8 cellular contexts compared by ENCODE assay signal in the genomic region with DNA sequence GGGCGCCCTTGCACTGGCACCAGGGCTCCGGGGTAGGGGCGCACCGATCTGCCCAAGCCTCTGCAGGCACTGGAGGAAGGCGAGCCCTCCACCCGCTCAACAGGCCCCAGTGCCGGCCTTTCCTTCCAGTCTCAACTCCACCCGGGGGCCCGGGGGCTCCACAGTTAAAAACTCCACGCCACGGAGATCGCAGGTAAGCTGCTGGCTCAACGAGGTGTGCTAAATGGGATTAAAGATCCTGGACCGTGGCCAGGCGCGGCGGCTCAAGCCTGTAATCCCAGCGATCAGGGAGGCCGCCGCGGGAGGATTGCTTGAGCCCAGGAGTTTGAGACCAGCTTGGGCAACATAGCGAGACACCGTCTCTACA. TPM values are rescaled to one million over a fixed set of nuclear protein-coding genes. Genes with fewer than 3 reads are reported as not detected.
DNase-seq lines count a peak whose midpoint lies in the region; ATAC-seq and TF ChIP-seq lines count a peak whose summit lies in the region.

No MANE protein-coding gene starts in this region.

- H3K9ac ChIP-seq in mucosa of rectum (ENCODE audit: low read depth in 1 of 2, low read length in 2 of 2) = peak overlapping the region; percentile 76 to 86

- H3K9me3 ChIP-seq in mucosa of rectum (ENCODE audit: control insufficient read depth in 2 of 2, low read length in 2 of 2) = no peaks in the 10 kb centered on the region

- no peak for ATAC-seq in GM18520 (IDR thresholded peaks at IDR 0.05; ENCODE audit: unreplicated experiment)

- DNase-seq in Jurkat, Clone E6-1 (ENCODE audit: low read depth, low spot score) = no peak
- DNase-seq in caudate nucleus (lab: John Stamatoyannopoulos, UW) (peak in 1 of 61 donors; percentile 34), NCI-H226 (no peak), DMS 273 (lab: John Stamatoyannopoulos, UW; ENCODE audit: unreplicated experiment) (no peak), amniotic stem cell (lab: John Stamatoyannopoulos, UW) (no peak)

- no peaks in the 10 kb centered on the region for H3K27me3 ChIP-seq in mucosa of rectum (ENCODE audit: control insufficient read depth in 2 of 2, insufficient read depth in 2 of 2, low read length in 2 of 2)

- TF ChIP-seq CTCF in 22Rv1 (IDR thresholded peaks at IDR 0.05) = no peak

- peaks cover 10 to 11% of the 10 kb centered on the region in 2 donors for H3K4me1 ChIP-seq in mucosa of rectum (ENCODE audit: control insufficient read depth in 2 of 2, insufficient read depth in 2 of 2, low read length in 2 of 2)

- H3K36me3 ChIP-seq in mucosa of rectum (ENCODE audit: control insufficient read depth in 2 of 2, insufficient read depth in 2 of 2, low read length in 2 of 2) = peaks cover 3 to 4% of the 10 kb centered on the region in 2 donors

- H3K27ac ChIP-seq in 22Rv1 (peak overlapping the region; percentile 82), caudate nucleus (ENCODE audit: low read depth, low read length) (peak overlapping the region; percentile 31), mucosa of rectum (ENCODE audit: low read depth in 2 of 2, low read length in 2 of 2) (peak overlapping the region in 1 of 2 donors; percentile 83)

- peak overlapping the region; percentile 50 for H3K4me3 ChIP-seq in Jurkat, Clone E6-1 (ENCODE audit: low read length)
- no peak overlapping the region for H3K4me3 ChIP-seq in mucosa of rectum (ENCODE audit: low read length in 2 of 2)

RNA-seq across cellular contexts. Expression of gene HSF2BP, which starts 0.5 kb away (rescaled TPM):
- 4.9 TPM for polyA plus RNA-seq in Jurkat, Clone E6-1 (2012; ENCODE audit: insufficient read depth, insufficient read length)

RNA-seq across cellular contexts. Expression of gene RRP1B, which starts 0.6 kb away (rescaled TPM):
- 37.1 TPM for polyA plus RNA-seq in Jurkat, Clone E6-1 (2012; ENCODE audit: insufficient read depth, insufficient read length)
